In the genomic region with DNA sequence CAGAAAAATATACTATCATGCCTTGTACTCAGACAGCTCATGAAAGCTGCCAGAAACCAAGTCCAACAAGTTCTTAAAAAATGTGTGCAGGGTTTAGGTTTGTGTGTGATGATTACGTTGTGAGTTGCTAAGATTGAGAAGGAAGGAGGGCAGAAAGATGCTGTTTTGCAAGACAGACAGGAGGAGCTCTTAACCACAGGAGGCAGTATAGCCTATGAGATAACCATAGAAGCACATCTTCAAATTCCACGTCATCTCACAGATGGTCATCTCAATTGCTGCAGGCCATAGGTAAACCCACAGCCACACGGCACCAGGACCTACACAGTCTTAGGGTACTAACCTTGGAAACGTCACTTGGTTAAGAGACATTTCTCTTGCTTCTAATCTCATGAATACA, we compare ENCODE assay signal across 9 cellular contexts.
A peak's percentile ranks its signal among the peaks of the same experiment; 100 is the strongest.
DNase-seq lines count a peak whose midpoint lies in the region; ATAC-seq, FAIRE-seq and TF ChIP-seq lines count a peak whose summit lies in the region.
"Had no signal": no experiment of that assay in that cellular context is flagged by ENCODE, and none has a peak within 500 bp of the region (broad histone marks: within the 10 kb centered on the region; RNA-seq: fewer than 3 reads in every experiment).

No MANE protein-coding gene starts in this region.

- H3K27ac Mint-ChIP-seq in osteocyte (ENCODE audit: unreplicated experiment) = no peak overlapping the region
- H3K27ac Mint-ChIP-seq: activated naive CD8-positive, alpha-beta T cell had no signal

- H3K27ac ChIP-seq in MM.1S (ENCODE audit: low read length) = no peak overlapping the region

- H3K4me1 ChIP-seq in MM.1S (ENCODE audit: low read length) = no peaks in the 10 kb centered on the region

- H3K4me1 Mint-ChIP-seq in osteocyte (ENCODE audit: unreplicated experiment) = peaks cover 10% of the 10 kb centered on the region

- no peak overlapping the region for H3K4me2 ChIP-seq in MM.1S (ENCODE audit: low read depth, low read length)

- H3K27me3 Mint-ChIP-seq in osteocyte (ENCODE audit: unreplicated experiment) = no peaks in the 10 kb centered on the region
- H3K27me3 Mint-ChIP-seq: activated naive CD8-positive, alpha-beta T cell had no signal

- FAIRE-seq in bronchial epithelial cell (lab: Jason Lieb, UNC) = no peak

- H3K36me3 ChIP-seq in MM.1S (replicated peaks; ENCODE audit: insufficient read depth, low read length) (no peaks in the 10 kb centered on the region), bronchial epithelial cell (ENCODE audit: control insufficient read depth, insufficient read depth, low read length) (no peaks in the 10 kb centered on the region)

- no peaks in the 10 kb centered on the region for H4K20me1 ChIP-seq in MM.1S (ENCODE audit: insufficient read depth, low read length)

- no peak for DNase-seq in MM.1S
- DNase-seq in bronchial epithelial cell (ENCODE audit: low read depth) = peak; percentile 43
- DNase-seq in osteocyte (ENCODE audit: extremely low spot score, unreplicated experiment) = no peak
- DNase-seq in cerebellar nuclear complex (lab: John Stamatoyannopoulos, UW) = no peak
- DNase-seq in activated CD4-positive, CD25-positive, alpha-beta regulatory T cell treated with anti-CD3 and anti-CD28 coated beads, Interleukin-2, amount 50 U/mL, for 72 hours = no peak
- no peak for DNase-seq in NK-92 treated with Interleukin-12 subunit alpha and Interleukin-12 subunit beta, amount 100 ng/mL, for 24 hours (lab: John Stamatoyannopoulos, UW)
- no peak for DNase-seq in AG20443 (ENCODE audit: low spot score)

- H2AFZ ChIP-seq in MM.1S (ENCODE audit: low read length) = no peak overlapping the region

- H3K79me2 ChIP-seq in MM.1S (ENCODE audit: low read length) = no peaks in the 10 kb centered on the region

- H3K4me3 ChIP-seq in MM.1S (ENCODE audit: low read length) (no peak overlapping the region), bronchial epithelial cell (ENCODE audit: low read depth, low read length) (no peak overlapping the region)

- H3K36me3 Mint-ChIP-seq in osteocyte (ENCODE audit: unreplicated experiment) = no peaks in the 10 kb centered on the region
- H3K36me3 Mint-ChIP-seq: activated naive CD8-positive, alpha-beta T cell had no signal

- H3K4me3 Mint-ChIP-seq in osteocyte (ENCODE audit: unreplicated experiment) = no peak overlapping the region
- H3K4me3 Mint-ChIP-seq: activated naive CD8-positive, alpha-beta T cell had no signal

- no peak overlapping the region for H3K9ac ChIP-seq in MM.1S (ENCODE audit: low read length)

- peak; percentile 19 for TF ChIP-seq CTCF in MM.1S (IDR thresholded peaks at IDR 0.05; ENCODE audit: low read length)
- peak; percentile 34 for TF ChIP-seq CTCF in bronchial epithelial cell (IDR thresholded peaks at IDR 0.05; ENCODE audit: insufficient read depth, low read length, severe bottlenecking)
- TF ChIP-seq CTCF in osteocyte (IDR thresholded peaks at IDR 0.05) = peak; percentile 33

- H3K9me3 Mint-ChIP-seq in osteocyte (ENCODE audit: unreplicated experiment) = no peaks in the 10 kb centered on the region

- H3K27me3 ChIP-seq in MM.1S (replicated peaks; ENCODE audit: insufficient read depth, low read length) (no peaks in the 10 kb centered on the region), bronchial epithelial cell (ENCODE audit: control insufficient read depth, insufficient read depth, low read length) (no peaks in the 10 kb centered on the region)

- H3K9me3 ChIP-seq in MM.1S (replicated peaks; ENCODE audit: insufficient read depth, low read length) = no peaks in the 10 kb centered on the region

- H3F3A ChIP-seq in MM.1S (ENCODE audit: insufficient read depth, low read length) = no peaks in the 10 kb centered on the region

- H3K9me2 ChIP-seq in MM.1S (replicated peaks; ENCODE audit: insufficient read depth, low read length) = no peaks in the 10 kb centered on the region

- peak; percentile 82 for ATAC-seq in GM19351 (IDR thresholded peaks at IDR 0.05; ENCODE audit: unreplicated experiment)
